ENCODE assay signal across 23 cellular contexts in genomic region chr11:9172394-9172793, GRCh38.
"Had no signal": no experiment of that assay in that cellular context is flagged by ENCODE, and none has a peak within 500 bp of the region (broad histone marks: within the 10 kb centered on the region; RNA-seq: fewer than 3 reads in every experiment).

No MANE protein-coding gene starts in this region.

- H3K27me3 Mint-ChIP-seq: effector memory CD8-positive, alpha-beta T cell had no signal

- DNase-seq: activated CD4-positive, alpha-beta T cell treated with anti-CD3 and anti-CD28 coated beads for 1 hour; activated CD4-positive, alpha-beta T cell treated with anti-CD3 and anti-CD28 coated beads, Interleukin-2, amount 50 U/mL, for 1 hour; activated T-cell treated with anti-CD3 and anti-CD28 coated beads, Interleukin-2, amount 50 U/mL, for 1 hour; aorta; brain microvascular endothelial cell; caudate nucleus; effector memory CD8-positive, alpha-beta T cell; esophagus squamous epithelium; head of caudate nucleus; hypothalamus; left cardiac atrium; mesenchymal stem cell; mucosa of descending colon; nephron progenitor cell; pancreas; psoas muscle; right cardiac atrium; stimulated activated CD4-positive, alpha-beta T cell treated with anti-CD3 and anti-CD28 coated beads, Interleukin-4, amount 100 ng/mL, for 24 hours; stimulated activated naive CD4-positive, alpha-beta T cell treated with Interleukin-2 at 50 U/mL for 16 hours; T-helper 9 cell; upper lobe of left lung had no signal

- H3K4me3 Mint-ChIP-seq: effector memory CD8-positive, alpha-beta T cell; nephron progenitor cell had no signal

- H3K4me3 ChIP-seq: esophagus squamous epithelium, gastroesophageal sphincter, mucosa of descending colon, pancreas, psoas muscle, upper lobe of left lung had no signal

- H3K9me3 ChIP-seq: esophagus squamous epithelium, gastroesophageal sphincter, mucosa of descending colon, pancreas, psoas muscle, upper lobe of left lung had no signal

- H3K27me3 ChIP-seq: brain microvascular endothelial cell, esophagus squamous epithelium, gastroesophageal sphincter, pancreas, upper lobe of left lung had no signal

- ATAC-seq: activated naive CD4-positive, alpha-beta T cell treated with anti-CD3 and anti-CD28 coated beads, Interleukin-2, amount 50 U/mL, for 72 hours; effector memory CD8-positive, alpha-beta T cell; gastroesophageal sphincter; left cardiac atrium; mucosa of descending colon; pancreas; psoas muscle; right cardiac atrium had no signal

- H3K4me1 ChIP-seq: esophagus squamous epithelium, gastroesophageal sphincter, pancreas, upper lobe of left lung had no signal

- H3K27ac Mint-ChIP-seq: effector memory CD8-positive, alpha-beta T cell had no signal

- H3K4me1 Mint-ChIP-seq: nephron progenitor cell had no signal

- H3K9me3 Mint-ChIP-seq: activated naive CD4-positive, alpha-beta T cell treated with anti-CD3 and anti-CD28 coated beads, Interleukin-2, amount 50 U/mL, for 72 hours; effector memory CD8-positive, alpha-beta T cell; nephron progenitor cell had no signal

- H3K27ac ChIP-seq: brain microvascular endothelial cell, esophagus squamous epithelium, gastroesophageal sphincter, pancreas, psoas muscle, upper lobe of left lung had no signal
